ENCODE assay signal across 16 cellular contexts in genomic region chr17:27974531-27975145, GRCh38.
"Had no signal": no experiment of that assay in that cellular context is flagged by ENCODE, and none has a peak within 500 bp of the region (broad histone marks: within the 10 kb centered on the region; RNA-seq: fewer than 3 reads in every experiment).

No MANE protein-coding gene starts in this region.

- FAIRE-seq: kidney had no signal

- H3K9me3 ChIP-seq: gastroesophageal sphincter, thoracic aorta had no signal

- H3K27ac Mint-ChIP-seq: activated CD4-positive, alpha-beta memory T cell treated with anti-CD3 and anti-CD28 coated beads for 36 hours; activated naive CD8-positive, alpha-beta T cell; stimulated activated naive CD8-positive, alpha-beta T cell treated with anti-CD3 and anti-CD28 coated beads, Interleukin-15, Interleukin-2, amounts not matched to agents 100 ng/mL and 50 ng/mL, for 24 hours had no signal

- H3K36me3 Mint-ChIP-seq: activated CD4-positive, alpha-beta memory T cell treated with anti-CD3 and anti-CD28 coated beads for 36 hours; activated naive CD8-positive, alpha-beta T cell had no signal

- H3K27ac ChIP-seq: breast epithelium, gastroesophageal sphincter, thoracic aorta had no signal

- H3K4me1 ChIP-seq: breast epithelium, gastroesophageal sphincter had no signal

- H3K27me3 ChIP-seq: breast epithelium had no signal

- H3K9me3 Mint-ChIP-seq: activated CD4-positive, alpha-beta memory T cell treated with anti-CD3 and anti-CD28 coated beads for 36 hours; activated T-cell treated with anti-CD3 and anti-CD28 coated beads, Interleukin-2, amount 50 U/mL, for 4 hours; neural crest cell; stimulated activated naive CD8-positive, alpha-beta T cell treated with anti-CD3 and anti-CD28 coated beads, Interleukin-15, Interleukin-2, amounts not matched to agents 100 ng/mL and 50 ng/mL, for 24 hours had no signal

- H3K36me3 ChIP-seq: breast epithelium, gastroesophageal sphincter, thoracic aorta had no signal

- ATAC-seq: activated T-cell treated with anti-CD3 and anti-CD28 coated beads, Interleukin-2, amount 50 U/mL, for 4 hours; gastroesophageal sphincter; left ventricle myocardium superior had no signal

- H3K4me3 Mint-ChIP-seq: activated CD4-positive, alpha-beta memory T cell treated with anti-CD3 and anti-CD28 coated beads for 36 hours; activated naive CD8-positive, alpha-beta T cell; activated T-cell treated with anti-CD3 and anti-CD28 coated beads, Interleukin-2, amount 50 U/mL, for 4 hours; neural crest cell; stimulated activated naive CD8-positive, alpha-beta T cell treated with anti-CD3 and anti-CD28 coated beads, Interleukin-15, Interleukin-2, amounts not matched to agents 100 ng/mL and 50 ng/mL, for 24 hours had no signal

- H3K4me3 ChIP-seq: breast epithelium, gastroesophageal sphincter, thoracic aorta had no signal

- DNase-seq: activated CD4-positive, alpha-beta memory T cell treated with anti-CD3 and anti-CD28 coated beads for 36 hours; activated CD4-positive, alpha-beta T cell treated with anti-CD3 and anti-CD28 coated beads for 1 hour; activated effector memory CD4-positive, alpha-beta T cell treated with anti-CD3 and anti-CD28 coated beads, Interleukin-2, amount 50 U/mL, for 16 hours; activated T-cell treated with anti-CD3 and anti-CD28 coated beads, Interleukin-2, amount 50 U/mL, for 4 hours; kidney; left ventricle myocardium superior; mesendoderm; retina; stimulated activated CD4-positive, alpha-beta T cell treated with anti-CD3 and anti-CD28 coated beads, Interleukin-4, amount 100 ng/mL, for 1 hour; stimulated activated CD8-positive, alpha-beta memory T cell treated with anti-CD3 and anti-CD28 coated beads, Interleukin-4, amount 100 ng/mL, for 48 hours had no signal
